ENCODE assay signal across 26 cellular contexts in the genomic region with DNA sequence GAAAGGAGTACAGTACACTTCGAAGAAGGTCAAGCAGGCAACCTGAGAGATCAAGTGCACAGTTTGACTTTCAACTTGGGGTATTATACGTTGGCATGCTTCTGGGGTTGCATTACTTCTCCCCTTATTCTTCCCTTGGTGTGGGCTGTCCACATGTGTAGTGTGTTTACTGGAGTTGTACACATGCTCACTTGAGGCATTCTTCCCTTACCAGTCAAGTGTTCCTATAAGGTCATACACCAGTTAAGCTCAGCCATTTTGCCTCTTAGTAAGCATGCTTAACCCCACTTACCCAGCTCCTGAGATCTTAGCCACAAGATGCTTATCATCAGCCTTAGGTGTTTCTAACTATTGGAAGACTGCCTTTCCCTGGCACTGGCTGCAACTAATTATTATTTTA.
"Had no signal": no experiment of that assay in that cellular context is flagged by ENCODE, and none has a peak within 500 bp of the region (broad histone marks: within the 10 kb centered on the region; RNA-seq: fewer than 3 reads in every experiment).

No MANE protein-coding gene starts in this region.

- H3K4me1 ChIP-seq: heart left ventricle, prostate gland, tibial nerve had no signal

- H3K4me3 Mint-ChIP-seq: activated CD4-positive, alpha-beta memory T cell treated with anti-CD3 and anti-CD28 coated beads for 36 hours; activated CD4-positive, alpha-beta T cell treated with anti-CD3 and anti-CD28 coated beads, Interleukin-2, amount 10 ng/mL, durations not matched to agents 24 days and 14 days; activated CD8-positive, alpha-beta memory T cell treated with anti-CD3 and anti-CD28 coated beads, Interleukin-2, amount 10 ng/mL, durations not matched to agents 7 days and 5 days; activated naive CD8-positive, alpha-beta T cell treated with anti-CD3 and anti-CD28 coated beads, Interleukin-2, amount 10 ng/mL, durations not matched to agents 7 days and 5 days; activated T-cell treated with anti-CD3 and anti-CD28 coated beads, Interleukin-2, amount 50 U/mL, for 72 hours; stimulated activated effector memory CD8-positive, alpha-beta T cell treated with anti-CD3 and anti-CD28 coated beads, Interleukin-12 subunit alpha, Interleukin-12 subunit beta, amount 100 ng/mL, for 72 hours; T-helper 17 cell had no signal

- H3K27me3 ChIP-seq: brain microvascular endothelial cell, heart left ventricle, ovary, tibial nerve had no signal

- ATAC-seq: activated CD8-positive, alpha-beta memory T cell treated with anti-CD3 and anti-CD28 coated beads, Interleukin-2, amount 10 ng/mL, durations not matched to agents 7 days and 5 days; heart left ventricle; sciatic nerve; stimulated activated effector memory CD8-positive, alpha-beta T cell treated with anti-CD3 and anti-CD28 coated beads, Interleukin-12 subunit alpha, Interleukin-12 subunit beta, amount 100 ng/mL, for 72 hours; T-helper 17 cell had no signal

- H3K36me3 Mint-ChIP-seq: stimulated activated effector memory CD8-positive, alpha-beta T cell treated with anti-CD3 and anti-CD28 coated beads, Interleukin-12 subunit alpha, Interleukin-12 subunit beta, amount 100 ng/mL, for 72 hours had no signal

- H3K4me3 ChIP-seq: heart left ventricle, lung, ovary, prostate gland, skin epidermis, tibial nerve had no signal

- H3K27ac ChIP-seq: brain microvascular endothelial cell, heart left ventricle, ovary, prostate gland, skin epidermis, tibial nerve, WERI-Rb-1 had no signal

- H3K27me3 Mint-ChIP-seq: activated CD4-positive, alpha-beta memory T cell treated with anti-CD3 and anti-CD28 coated beads for 36 hours; activated CD4-positive, alpha-beta T cell treated with anti-CD3 and anti-CD28 coated beads, Interleukin-2, amount 10 ng/mL, durations not matched to agents 24 days and 14 days; activated CD8-positive, alpha-beta memory T cell treated with anti-CD3 and anti-CD28 coated beads, Interleukin-2, amount 10 ng/mL, durations not matched to agents 7 days and 5 days; activated naive CD8-positive, alpha-beta T cell treated with anti-CD3 and anti-CD28 coated beads, Interleukin-2, amount 10 ng/mL, durations not matched to agents 7 days and 5 days; T-helper 17 cell had no signal

- H3K36me3 ChIP-seq: brain microvascular endothelial cell, heart left ventricle, ovary, prostate gland, tibial nerve, WERI-Rb-1 had no signal

- DNase-seq: activated CD4-positive, alpha-beta memory T cell treated with anti-CD3 and anti-CD28 coated beads for 36 hours; activated CD4-positive, alpha-beta T cell treated with anti-CD3 and anti-CD28 coated beads, Interleukin-2, amount 10 ng/mL, durations not matched to agents 24 days and 14 days; activated CD4-positive, CD25-positive, alpha-beta regulatory T cell treated with anti-CD3 and anti-CD28 coated beads, Interleukin-2, amount 50 U/mL, for 72 hours; activated CD8-positive, alpha-beta memory T cell treated with anti-CD3 and anti-CD28 coated beads, Interleukin-2, amount 10 ng/mL, durations not matched to agents 7 days and 5 days; activated naive CD4-positive, alpha-beta T cell treated with Interleukin-2 at 50 U/mL for 16 hours; activated naive CD8-positive, alpha-beta T cell treated with anti-CD3 and anti-CD28 coated beads, Interleukin-2, amount 10 ng/mL, durations not matched to agents 7 days and 5 days; activated T-cell treated with anti-CD3 and anti-CD28 coated beads, Interleukin-2, amount 50 U/mL, for 72 hours; amniotic stem cell; brain microvascular endothelial cell; caudate nucleus; foreskin fibroblast; heart left ventricle; ovary; retina; stimulated activated CD4-positive, alpha-beta T cell treated with anti-CD3 and anti-CD28 coated beads, Interleukin-12 subunit alpha, Interleukin-12 subunit beta, amount 100 ng/mL, for 4 hours; stimulated activated CD4-positive, alpha-beta T cell treated with anti-CD3 and anti-CD28 coated beads, Interleukin-4, amount 100 ng/mL, for 24 hours; SW 1271; T-helper 17 cell; T1000; WERI-Rb-1 had no signal

- H3K9me3 ChIP-seq: ovary, prostate gland had no signal

- H3K4me1 Mint-ChIP-seq: activated naive CD8-positive, alpha-beta T cell treated with anti-CD3 and anti-CD28 coated beads, Interleukin-2, amount 10 ng/mL, durations not matched to agents 7 days and 5 days; T-helper 17 cell had no signal

- H3K27ac Mint-ChIP-seq: activated CD4-positive, alpha-beta memory T cell treated with anti-CD3 and anti-CD28 coated beads for 36 hours; activated CD4-positive, alpha-beta T cell treated with anti-CD3 and anti-CD28 coated beads, Interleukin-2, amount 10 ng/mL, durations not matched to agents 24 days and 14 days; activated CD8-positive, alpha-beta memory T cell treated with anti-CD3 and anti-CD28 coated beads, Interleukin-2, amount 10 ng/mL, durations not matched to agents 7 days and 5 days; activated naive CD8-positive, alpha-beta T cell treated with anti-CD3 and anti-CD28 coated beads, Interleukin-2, amount 10 ng/mL, durations not matched to agents 7 days and 5 days; activated T-cell treated with anti-CD3 and anti-CD28 coated beads, Interleukin-2, amount 50 U/mL, for 72 hours; stimulated activated effector memory CD8-positive, alpha-beta T cell treated with anti-CD3 and anti-CD28 coated beads, Interleukin-12 subunit alpha, Interleukin-12 subunit beta, amount 100 ng/mL, for 72 hours; T-helper 17 cell had no signal
